Comparison of ENCODE assay signal across 19 cellular contexts in the genomic region with DNA sequence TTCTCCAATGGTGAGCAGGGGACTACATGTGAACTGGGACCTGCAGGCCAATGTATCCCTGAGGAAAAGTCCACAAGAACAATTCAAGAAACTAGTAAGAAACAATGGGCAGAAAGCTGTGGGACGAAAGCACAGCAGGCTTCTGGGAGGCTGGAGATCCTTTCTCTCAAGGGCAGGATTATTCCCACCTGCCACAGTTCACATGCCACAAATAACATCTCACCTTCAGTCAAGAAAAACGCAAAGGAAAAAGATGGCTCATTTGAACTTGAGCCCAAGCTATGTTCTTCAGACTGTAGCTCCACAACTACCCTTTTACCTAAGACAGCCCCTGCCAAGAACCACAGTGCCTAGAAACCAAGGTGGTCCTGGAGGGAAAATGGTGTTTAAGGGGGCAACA. TPM values are rescaled to one million over a fixed set of nuclear protein-coding genes. Genes with fewer than 3 reads are reported as not detected.
DNase-seq lines count a peak whose midpoint lies in the region; ATAC-seq and TF ChIP-seq lines count a peak whose summit lies in the region.
"Had no signal": no experiment of that assay in that cellular context is flagged by ENCODE, and none has a peak within 500 bp of the region (broad histone marks: within the 10 kb centered on the region; RNA-seq: fewer than 3 reads in every experiment).

No MANE protein-coding gene starts in this region.

- TF ChIP-seq CTCF in AG04450 (IDR thresholded peaks at IDR 0.05; ENCODE audit: low read depth, low read length) = no peak
- TF ChIP-seq CTCF in Panc1 (IDR thresholded peaks at IDR 0.05) = no peak
- no peak for TF ChIP-seq CTCF in right lobe of liver (IDR thresholded peaks at IDR 0.05)

- no peak for DNase-seq in AG04450 (ENCODE audit: low read depth, low spot score)
- DNase-seq in Panc1 (ENCODE audit: low read depth, low spot score) = no peak
- no peak for DNase-seq in right lobe of liver
- DNase-seq in AG20443 (ENCODE audit: low spot score) = no peak
- DNase-seq: EL, GF-D8, KG1, NCI-H1105, NCI-H146, NCI-H2029 treated with DMSO at 0.1 percent for 48 hours, NCI-H226, NCI-H510A treated with DMSO at 0.1 percent for 48 hours, NCI-H748 treated with DMSO at 0.1 percent for 48 hours had no signal

- CTCF ChIA-PET in AG04450 (lab: Charles Lee) (interaction anchor here (3.9 kb wide), 1 partner anchor 271 kb away, joined by 22 read pairs; no protein-coding TSS in a partner anchor), Panc1 (lab: Charles Lee) (no interaction called here)

- no peaks in the 10 kb centered on the region for H3K27me3 ChIP-seq in AG04450 (ENCODE audit: control insufficient read depth, insufficient read depth, low read length)
- H3K27me3 ChIP-seq in Panc1 (ENCODE audit: control insufficient read depth, insufficient read depth, low read length) = no peaks in the 10 kb centered on the region
- no peaks in the 10 kb centered on the region for H3K27me3 ChIP-seq in right lobe of liver
- H3K27me3 ChIP-seq: Peyer's patch had no signal

- BruUV-seq in Panc1 (replicated peaks; lab: Mats Ljungman, UMichigan) = TSS peak; percentile 45

- H3K9me3 ChIP-seq in AG04450 (ENCODE audit: control insufficient read depth, insufficient read depth, low read length) (no peaks in the 10 kb centered on the region), Panc1 (ENCODE audit: control insufficient read depth, insufficient read depth, low read depth, low read length) (no peaks in the 10 kb centered on the region), right lobe of liver (no peaks in the 10 kb centered on the region)
- H3K9me3 ChIP-seq: Peyer's patch had no signal

- intact Hi-C loops in Panc1 (cut with micrococcal nuclease; ENCODE audit: unreplicated experiment) (loop anchor here (10.0 kb wide), 1 partner anchor 264 kb away; no protein-coding TSS in a partner anchor), right lobe of liver (cut with DNase I) (loop anchor here in 1 of 2 donors (10.0 kb wide), 1 partner anchor 274 kb away; a partner anchor contains a TSS)

- TF ChIP-seq POLR2A in right lobe of liver (IDR thresholded peaks at IDR 0.05) = no peak

- H3K36me3 ChIP-seq in Panc1 (ENCODE audit: control insufficient read depth, insufficient read depth, low read length) = peaks cover 4% of the 10 kb centered on the region
- H3K36me3 ChIP-seq in right lobe of liver = peaks cover 0 to 9% (median 5%) of the 10 kb centered on the region in 4 donors

- no peak; the same call in 1 of the 2 replicates for ATAC-seq in Panc1
- ATAC-seq in right lobe of liver = no peak
- ATAC-seq in HG03095 (IDR thresholded peaks at IDR 0.05; ENCODE audit: unreplicated experiment) = no peak
- ATAC-seq in GM21717 (IDR thresholded peaks at IDR 0.05; ENCODE audit: unreplicated experiment) = no peak
- ATAC-seq: SK-N-SH treated with all-trans-retinoic acid at 6 μM for 48 hours had no signal

- H3K4me1 ChIP-seq in Panc1 (ENCODE audit: control insufficient read depth, insufficient read depth, low read length) (no peaks in the 10 kb centered on the region), right lobe of liver (peaks cover 0 to 22% (median 12%) of the 10 kb centered on the region in 4 donors)
- H3K4me1 ChIP-seq: Peyer's patch had no signal

- WGBS in right lobe of liver (ENCODE audit: insufficient coverage, low coverage, low lambda C conversion rate, missing lambda C conversion rate) = 78% methylated on average over 1 of the region's 2 CpGs

- peak overlapping the region; percentile 21 for H3K27ac ChIP-seq in AG04450 (ENCODE audit: low read depth, low read length)
- no peak overlapping the region for H3K27ac ChIP-seq in Panc1 (ENCODE audit: low read length)
- peak overlapping the region in 2 of 3 donors; percentile 2 to 49 for H3K27ac ChIP-seq in right lobe of liver
- H3K27ac ChIP-seq: Peyer's patch had no signal

- in situ Hi-C loops in Panc1 (cut with HindIII; ENCODE audit: low pct_unique_long_range_greater_than_20kb, low sequenced_read_pairs) = no loop called here

- POLR2A ChIA-PET in AG04450 (lab: Yijun Ruan, JAX) = no interaction called here
- POLR2A ChIA-PET in Panc1 (lab: Charles Lee) = no interaction called here

- H3K4me3 ChIP-seq in AG04450 (ENCODE audit: low read depth, low read length) = no peak overlapping the region
- H3K4me3 ChIP-seq in Panc1 (ENCODE audit: low read depth in 2 of 2, low read length in 2 of 2) = no peak overlapping the region
- no peak overlapping the region for H3K4me3 ChIP-seq in right lobe of liver
- H3K4me3 ChIP-seq: Peyer's patch had no signal

RNA-seq across cellular contexts. Expression of a gene that starts 13.0 kb away (rescaled TPM):
- polyA plus RNA-seq in AG04450 (2011; rRNA removed) = 0.62 and 0.92 TPM in 2 replicates
- 0.97 and 1.2 TPM in 2 replicates for polyA minus RNA-seq in AG04450 (2011; rRNA and poly(A)+ RNA removed)
- total RNA-seq in Panc1 (2021; ENCODE audit: unreplicated experiment) (6.9 TPM), right lobe of liver (1 to 10 TPM in 1 of 6 experiments, under 1 TPM in 5; 0.39 to 1.0 (median 0.63) TPM)
- 5.0 TPM for polyA plus RNA-seq in Panc1 (2012; ENCODE audit: insufficient read length)
- total RNA-seq: H4 had no signal
- polyA plus RNA-seq: CD14-positive monocyte had no signal

RNA-seq across cellular contexts. Expression of a gene that starts 13.9 kb away (rescaled TPM):
- 84.8 and 112 TPM in 2 replicates for polyA plus RNA-seq in AG04450 (2011; rRNA removed)
- polyA minus RNA-seq in AG04450 (2011; rRNA and poly(A)+ RNA removed) = 126 and 158 TPM in 2 replicates
- 116 TPM for total RNA-seq in Panc1 (2021; ENCODE audit: unreplicated experiment)
- polyA plus RNA-seq in Panc1 (2012; ENCODE audit: insufficient read length) = 85.0 TPM
- 10 to 100 TPM; 56.6 to 78.3 (median 65.4) TPM for total RNA-seq in right lobe of liver

RNA-seq across cellular contexts. Expression of a gene that starts 14.0 kb away (rescaled TPM):
- 54.2 and 54.3 TPM in 2 replicates for polyA plus RNA-seq in AG04450 (2011; rRNA removed)
- 69.9 and 104 TPM in 2 replicates for polyA minus RNA-seq in AG04450 (2011; rRNA and poly(A)+ RNA removed)
- 61.7 TPM for total RNA-seq in Panc1 (2021; ENCODE audit: unreplicated experiment)
- 41.6 TPM for polyA plus RNA-seq in Panc1 (2012; ENCODE audit: insufficient read length)
- total RNA-seq in right lobe of liver = 10 to 100 TPM; 13.9 to 22.2 (median 19.6) TPM
